Comparison of ENCODE assay signal across 15 cellular contexts in genomic region chr2:50691518-50691917, GRCh38.
DNase-seq lines count a peak whose midpoint lies in the region; ATAC-seq and TF ChIP-seq lines count a peak whose summit lies in the region.
"Had no signal": no experiment of that assay in that cellular context is flagged by ENCODE, and none has a peak within 500 bp of the region (broad histone marks: within the 10 kb centered on the region; RNA-seq: fewer than 3 reads in every experiment).

No MANE protein-coding gene starts in this region.

- H3K27me3 ChIP-seq in neuron (ENCODE audit: insufficient read depth, low read length) (no peaks in the 10 kb centered on the region), tibial nerve (no peaks in the 10 kb centered on the region)

- 49 to 50% methylated on average over 6 of the region's 6 CpGs for WGBS in tibial nerve, 2 donors

- no peaks in the 10 kb centered on the region for H3K9me3 ChIP-seq in neuron (ENCODE audit: low read length)
- H3K9me3 ChIP-seq in tibial nerve = peaks cover 0 to 4% (median 0%) of the 10 kb centered on the region in 4 donors

- DNase-seq in globus pallidus (ENCODE audit: low spot score) (peak; percentile 85), tibial nerve (ENCODE audit: low spot score in 2 of 2) (no peak), kidney tubule cell (ENCODE audit: low spot score) (no peak)
- no peak for DNase-seq in activated effector memory CD4-positive, alpha-beta T cell treated with anti-CD3 and anti-CD28 coated beads, Interleukin-2, amount 50 U/mL, for 16 hours
- DNase-seq: MV-4-11, NCI-H1417 treated with DMSO at 0.1 percent for 48 hours, NCI-H2029, NCI-H2171 treated with DMSO at 0.1 percent for 48 hours, NCI-H774 had no signal

- H2AFZ ChIP-seq in neuron (ENCODE audit: low read depth, low read length) = peak overlapping the region; percentile 23

- ATAC-seq in HG03342 (IDR thresholded peaks at IDR 0.05; ENCODE audit: unreplicated experiment) = no peak
- ATAC-seq: HCT116, Right ventricle myocardium inferior had no signal

- H3K27ac ChIP-seq in angular gyrus (ENCODE audit: low read depth, low read length) (peak overlapping the region; percentile 84), tibial nerve (peak overlapping the region in 3 of 4 donors; percentile 3 to 60 (median 56))
- H3K27ac ChIP-seq: C4-2B had no signal

- TF ChIP-seq POLR2A in tibial nerve (IDR thresholded peaks at IDR 0.05) = no peak

- H3K4me1 ChIP-seq in neuron (ENCODE audit: insufficient read depth, low read length) = peaks cover 16% of the 10 kb centered on the region
- no peaks in the 10 kb centered on the region for H3K4me1 ChIP-seq in tibial nerve

- TF ChIP-seq CTCF in tibial nerve (IDR thresholded peaks at IDR 0.05) = no peak

- peak overlapping the region; percentile 20 for H3K4me3 ChIP-seq in neuron (ENCODE audit: low read length)
- no peak overlapping the region for H3K4me3 ChIP-seq in tibial nerve

- no peak for TF ChIP-seq EP300 in tibial nerve (IDR thresholded peaks at IDR 0.05)

- no peaks in the 10 kb centered on the region for H3K36me3 ChIP-seq in neuron (ENCODE audit: insufficient read depth, low read length)
- H3K36me3 ChIP-seq in tibial nerve = no peaks in the 10 kb centered on the region
